ENCODE assay signal across 8 cellular contexts in genomic region chr4:103915224-103915869, GRCh38.
A peak's percentile ranks its signal among the peaks of the same experiment; 100 is the strongest.
DNase-seq lines count a peak whose midpoint lies in the region; ATAC-seq and TF ChIP-seq lines count a peak whose summit lies in the region.

No MANE protein-coding gene starts in this region.

- H3K4me3 ChIP-seq in fibroblast of mammary gland (ENCODE audit: control insufficient read depth, low read depth, low read length) (no peak overlapping the region), upper lobe of right lung (no peak overlapping the region)

- H3K4me1 ChIP-seq in upper lobe of right lung: no peaks in the 10 kb centered on the region

- intact Hi-C loops in upper lobe of right lung (cut with DNase I): no loop called here

- TF ChIP-seq CTCF in fibroblast of mammary gland (conservative IDR thresholded peaks at IDR 0.05; ENCODE audit: control insufficient read depth, insufficient read depth, low read depth, low read length) (peak; percentile 67), upper lobe of right lung (IDR thresholded peaks at IDR 0.05) (peak; percentile 42)

- ATAC-seq in GM18858 (IDR thresholded peaks at IDR 0.05; ENCODE audit: unreplicated experiment) (peak; percentile 93), HG02938 (IDR thresholded peaks at IDR 0.05; ENCODE audit: unreplicated experiment) (peak; percentile 92), upper lobe of right lung (no peak), T-cell (replicated peaks in 1 of 4) (no peak)

- in situ Hi-C loops in ACHN (cut with HindIII; ENCODE audit: low pct_ligation_motif_present, low pct_unique_long_range_greater_than_20kb, low sequenced_read_pairs): no loop called here

- peak; percentile 21 for DNase-seq in ACHN
- peak; percentile 8 for DNase-seq in NCI-H460 (ENCODE audit: extremely low read depth, low read depth)
- DNase-seq in fibroblast of mammary gland (ENCODE audit: low read depth): peak; percentile 53
- no peak for DNase-seq in upper lobe of right lung
- no peak for DNase-seq in hepatic stellate cell (ENCODE audit: low spot score)
- DNase-seq in T-cell: no peak

- H3K36me3 Mint-ChIP-seq in T-cell: no peaks in the 10 kb centered on the region

- no peaks in the 10 kb centered on the region for H3K9me3 ChIP-seq in upper lobe of right lung

- peaks cover 0 to 5% (median 0%) of the 10 kb centered on the region in 3 donors for H3K9me3 Mint-ChIP-seq in T-cell

- CTCF ChIA-PET in T-cell (lab: Charles Lee): no interaction called here

- POLR2A ChIA-PET in T-cell (lab: Charles Lee): no interaction called here

- H3K27ac Mint-ChIP-seq in T-cell: no peak overlapping the region

- H3K4me1 Mint-ChIP-seq in T-cell: no peaks in the 10 kb centered on the region

- H3K27me3 ChIP-seq in upper lobe of right lung: no peaks in the 10 kb centered on the region

- H3K27me3 Mint-ChIP-seq in T-cell: no peaks in the 10 kb centered on the region

- H3K27ac ChIP-seq in upper lobe of right lung: no peak overlapping the region

- H3K4me3 Mint-ChIP-seq in T-cell: no peak overlapping the region

- H3K36me3 ChIP-seq in upper lobe of right lung: no peaks in the 10 kb centered on the region

Comparison
In these comparisons a context has a peak if more than half of its experiments do, and no peak if none do; other contexts are left out.
1. DNase-seq: peak in ACHN (single experiment), NCI-H460 (single experiment) and fibroblast of mammary gland (single experiment); none in upper lobe of right lung (single experiment), hepatic stellate cell (single experiment) and T-cell (0 of 34).
2. ATAC-seq: peak in GM18858 (single experiment) and HG02938 (single experiment); none in upper lobe of right lung (single experiment) and T-cell (0 of 4).